1 cellular context compared by ENCODE assay signal in the genomic region with DNA sequence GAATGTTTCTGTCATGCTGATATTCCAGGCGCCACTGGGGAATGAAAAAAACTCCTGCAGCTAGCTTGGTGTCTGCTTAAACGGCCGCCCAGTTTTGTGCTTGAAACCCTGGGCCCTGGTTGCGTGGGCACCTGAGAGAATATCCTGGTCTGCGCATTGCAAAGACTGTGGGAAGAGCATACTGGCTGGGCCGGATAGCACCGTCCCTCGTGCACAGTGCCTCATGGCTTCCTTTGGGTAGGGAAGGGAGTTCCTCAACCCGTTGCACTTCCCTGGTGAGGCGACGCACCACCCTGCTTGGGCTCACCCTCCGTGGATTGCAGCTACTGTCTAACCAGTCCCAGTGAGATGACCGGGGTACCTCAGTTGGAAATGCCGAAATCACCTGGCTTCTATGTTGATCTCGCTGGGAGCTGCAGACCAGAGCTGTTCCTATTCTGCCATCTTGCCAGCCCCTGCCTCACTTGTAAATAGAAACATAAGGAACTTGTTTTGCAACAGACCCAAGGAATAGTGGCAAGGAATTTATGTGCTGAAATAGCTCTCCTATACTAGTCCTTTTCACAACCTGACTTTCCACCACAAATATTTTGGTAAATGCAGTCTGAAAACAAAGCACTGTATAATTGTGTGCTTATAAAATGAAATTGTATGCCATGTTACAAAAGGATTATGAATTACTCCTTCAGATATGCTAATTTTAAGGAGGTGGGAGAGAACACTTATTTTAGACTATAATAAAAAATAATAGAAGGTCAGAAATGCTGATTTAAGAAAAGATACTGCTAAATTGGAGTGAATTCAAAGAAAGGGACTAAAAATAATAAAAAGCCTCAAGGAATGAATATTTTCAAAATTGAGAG.
TF ChIP-seq lines count a peak whose summit lies in the region.

No MANE protein-coding gene starts in this region.

TF ChIP-seq in SK-N-SH, 30 proteins besides CTCF, POLR2A, EP300 and RAD21 (continued from another document):
- no peak for TF ChIP-seq IRF3 (IDR thresholded peaks at IDR 0.05; ENCODE audit: low read depth, low read length)
